In the genomic region with DNA sequence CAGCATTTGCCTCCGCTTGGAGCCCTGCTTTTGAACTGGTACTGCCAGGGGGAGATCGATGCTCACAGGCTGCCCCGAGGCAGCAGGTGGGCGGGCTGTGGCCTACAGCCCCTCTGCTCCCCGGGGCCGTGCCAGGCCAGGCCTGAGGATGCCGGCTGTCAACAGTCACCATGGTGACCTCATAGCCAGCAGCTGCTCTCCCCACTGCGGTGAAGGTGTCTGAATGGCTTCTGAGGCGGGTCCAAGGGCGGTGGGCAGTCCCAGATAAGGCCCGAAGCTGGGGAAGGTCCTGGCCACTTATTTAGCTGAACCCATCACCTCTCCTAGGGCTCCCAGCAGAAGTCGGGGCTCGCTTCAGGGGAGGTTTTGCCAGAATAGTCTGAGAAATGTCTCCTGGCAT, we compare ENCODE assay signal across 10 cellular contexts.
A peak's percentile ranks its signal among the peaks of the same experiment; 100 is the strongest.
DNase-seq lines count a peak whose midpoint lies in the region; ATAC-seq and TF ChIP-seq lines count a peak whose summit lies in the region.
"Had no signal": no experiment of that assay in that cellular context is flagged by ENCODE, and none has a peak within 500 bp of the region (broad histone marks: within the 10 kb centered on the region; RNA-seq: fewer than 3 reads in every experiment).

No MANE protein-coding gene starts in this region.

- H3K27me3 ChIP-seq in trophoblast cell (ENCODE audit: insufficient read depth, low read length) (no peaks in the 10 kb centered on the region), PC-3 (ENCODE audit: low read length) (no peaks in the 10 kb centered on the region), tibial nerve (no peaks in the 10 kb centered on the region)
- H3K27me3 ChIP-seq: cardiac muscle cell had no signal

- DNase-seq in DMS 273 treated with DMSO at 0.1 percent for 48 hours (lab: John Stamatoyannopoulos, UW), result peak; percentile 81
- DNase-seq in NCI-H1417 treated with DMSO at 0.1 percent for 48 hours (lab: John Stamatoyannopoulos, UW), result peak; percentile 15
- DNase-seq in astrocyte of the spinal cord (ENCODE audit: low read depth, low spot score), result peak; percentile 51
- DNase-seq in trophoblast cell, result no peak
- DNase-seq in PC-3, result no peak
- DNase-seq in tibial nerve (ENCODE audit: low spot score in 2 of 2), result no peak
- DNase-seq: activated B cell treated with CpG ODN at 0.5 μM for 24 hours, Calu3 had no signal

- CTCF ChIA-PET in PC-3 (lab: Charles Lee), result no interaction called here

- in situ Hi-C loops in astrocyte of the spinal cord (cut with HindIII; ENCODE audit: low sequenced_read_pairs), result no loop called here

- no peak for TF ChIP-seq EP300 in tibial nerve (IDR thresholded peaks at IDR 0.05)

- no peak overlapping the region for H3K27ac ChIP-seq in trophoblast cell (ENCODE audit: low read depth, low read length)
- no peak overlapping the region for H3K27ac ChIP-seq in PC-3 (ENCODE audit: low read length)
- peak overlapping the region in 2 of 4 donors; percentile 48 to 49 for H3K27ac ChIP-seq in tibial nerve
- H3K27ac ChIP-seq: cardiac muscle cell had no signal

- WGBS in trophoblast cell (ENCODE audit: extremely low coverage, insufficient coverage, insufficient read length), result no CpG with 5 or more reads among the region's 13 CpGs
- WGBS in tibial nerve, 2 donors, result 57 to 62% methylated on average over 11 to 13 of the region's 13 CpGs

- H3K9me2 ChIP-seq in PC-3 (replicated peaks; ENCODE audit: low read length), result no peaks in the 10 kb centered on the region

- no peaks in the 10 kb centered on the region for H3K79me2 ChIP-seq in trophoblast cell (ENCODE audit: control insufficient read depth, insufficient read depth, low read length, poor library complexity)
- no peaks in the 10 kb centered on the region for H3K79me2 ChIP-seq in PC-3 (ENCODE audit: low read length)

- POLR2A ChIA-PET in PC-3 (lab: Charles Lee; ENCODE audit: unreplicated experiment), result no interaction called here

- no peak overlapping the region for H2AFZ ChIP-seq in trophoblast cell (ENCODE audit: insufficient read depth, low read length, poor library complexity)
- H2AFZ ChIP-seq in PC-3 (ENCODE audit: low read length), result no peak overlapping the region

- H3K9ac ChIP-seq in trophoblast cell (ENCODE audit: low read length) (no peak overlapping the region), PC-3 (ENCODE audit: low read length) (no peak overlapping the region)

- H3K4me3 ChIP-seq in astrocyte of the spinal cord (ENCODE audit: low read depth, low read length) (no peak overlapping the region), trophoblast cell (ENCODE audit: low read depth, low read length) (no peak overlapping the region), PC-3 (ENCODE audit: low read length) (no peak overlapping the region), tibial nerve (no peak overlapping the region)
- H3K4me3 ChIP-seq: cardiac muscle cell had no signal

- H3F3A ChIP-seq in PC-3 (ENCODE audit: low read length, unreplicated experiment), result no peaks in the 10 kb centered on the region

- H3K4me1 ChIP-seq in trophoblast cell (ENCODE audit: control insufficient read depth in 1 of 2, insufficient read depth in 2 of 2, low read length in 2 of 2), result peaks cover 0 to 5% of the 10 kb centered on the region in 2 experiments
- peaks cover 21% of the 10 kb centered on the region for H3K4me1 ChIP-seq in PC-3 (ENCODE audit: insufficient read depth, low read length)
- peaks cover 0 to 34% (median 16%) of the 10 kb centered on the region in 4 donors for H3K4me1 ChIP-seq in tibial nerve

- intact Hi-C loops in PC-3 (cut with micrococcal nuclease), result no loop called here

- H3K4me2 ChIP-seq in trophoblast cell (ENCODE audit: low read length) (no peak overlapping the region), PC-3 (ENCODE audit: low read length) (no peak overlapping the region)

- ATAC-seq in PC-3, result no peak
- ATAC-seq in GM18873 (IDR thresholded peaks at IDR 0.05; ENCODE audit: low FRiP score, unreplicated experiment), result no peak

- H2BK5ac ChIP-seq in trophoblast cell (ENCODE audit: low read depth, low read length, poor library complexity), result no peak overlapping the region

- H2BK12ac ChIP-seq in trophoblast cell (ENCODE audit: low read length), result peak overlapping the region; percentile 50

- no peak overlapping the region for H3K14ac ChIP-seq in trophoblast cell (ENCODE audit: low read length)

- H2AK5ac ChIP-seq in trophoblast cell (ENCODE audit: low read length), result no peak overlapping the region

- H3K36me3 ChIP-seq in trophoblast cell (ENCODE audit: control insufficient read depth in 1 of 2, insufficient read depth in 2 of 2, low read length in 2 of 2) (no peaks in the 10 kb centered on the region), PC-3 (ENCODE audit: low read depth, low read length) (no peaks in the 10 kb centered on the region), tibial nerve (no peaks in the 10 kb centered on the region)
- H3K36me3 ChIP-seq: cardiac muscle cell had no signal

- H3K9me3 ChIP-seq in trophoblast cell (ENCODE audit: insufficient read depth, low read depth, low read length) (no peaks in the 10 kb centered on the region), PC-3 (ENCODE audit: low read length) (no peaks in the 10 kb centered on the region), tibial nerve (no peaks in the 10 kb centered on the region)

- H3K23ac ChIP-seq in trophoblast cell (ENCODE audit: low read length), result no peak overlapping the region

- BruUV-seq in PC-3 (replicated peaks; lab: Mats Ljungman, UMichigan), result no TSS peak

- H4K12ac ChIP-seq in trophoblast cell (ENCODE audit: low read depth, low read length), result no peak overlapping the region

- no peak for TF ChIP-seq POLR2A in tibial nerve (IDR thresholded peaks at IDR 0.05)

- H4K91ac ChIP-seq in trophoblast cell (ENCODE audit: low read depth, low read length), result no peak overlapping the region

- no peak overlapping the region for H4K8ac ChIP-seq in trophoblast cell (ENCODE audit: low read depth, low read length)

- H3K18ac ChIP-seq in trophoblast cell (ENCODE audit: low read length), result no peak overlapping the region

- no peak for TF ChIP-seq CTCF in astrocyte of the spinal cord (IDR thresholded peaks at IDR 0.05; ENCODE audit: low read depth, low read length)
- no peak for TF ChIP-seq CTCF in PC-3 (conservative IDR thresholded peaks at IDR 0.05; ENCODE audit: low read depth, low read length)
- TF ChIP-seq CTCF in tibial nerve (IDR thresholded peaks at IDR 0.05), result no peak

- no peak overlapping the region for H3K4ac ChIP-seq in trophoblast cell (ENCODE audit: low read depth, low read length)

- H3K79me1 ChIP-seq in trophoblast cell (ENCODE audit: low read length), result no peaks in the 10 kb centered on the region

- H2BK120ac ChIP-seq in trophoblast cell (ENCODE audit: insufficient read depth, low read length, poor library complexity), result no peak overlapping the region

- H4K20me1 ChIP-seq in PC-3 (ENCODE audit: low read length), result no peaks in the 10 kb centered on the region

Comparison
In these comparisons a context has a peak if more than half of its experiments do, and no peak if none do; other contexts are left out.
1. DNase-seq: peak in DMS 273 treated with DMSO at 0.1 percent for 48 hours (single experiment), NCI-H1417 treated with DMSO at 0.1 percent for 48 hours (single experiment) and astrocyte of the spinal cord (single experiment); none in trophoblast cell (0 of 2), PC-3 (single experiment) and tibial nerve (0 of 2).